26 cellular contexts compared by ENCODE assay signal in the genomic region with DNA sequence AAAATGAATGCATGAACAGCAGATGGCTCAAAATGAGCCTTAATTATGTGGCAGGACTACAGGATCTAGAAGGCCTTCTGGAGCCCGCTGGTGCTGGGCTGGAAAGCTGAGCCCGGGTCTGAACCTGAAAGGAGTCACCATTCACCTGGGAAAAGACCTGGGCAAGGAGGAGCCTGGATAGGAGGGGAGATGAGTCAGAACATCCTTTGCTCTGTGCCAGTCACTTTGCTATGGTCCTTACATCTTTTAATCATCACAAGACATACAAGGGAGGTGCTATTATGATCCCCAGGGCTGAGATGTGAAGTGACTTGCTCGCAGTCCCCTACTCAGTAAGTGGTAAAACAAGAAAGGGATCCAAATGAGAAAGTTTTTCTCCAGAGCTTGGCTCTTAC. TPM values are rescaled to one million over a fixed set of nuclear protein-coding genes. Genes with fewer than 3 reads are reported as not detected.
A peak's percentile ranks its signal among the peaks of the same experiment; 100 is the strongest.
DNase-seq lines count a peak whose midpoint lies in the region; ATAC-seq and TF ChIP-seq lines count a peak whose summit lies in the region.
"Had no signal": no experiment of that assay in that cellular context is flagged by ENCODE, and none has a peak within 500 bp of the region (broad histone marks: within the 10 kb centered on the region; RNA-seq: fewer than 3 reads in every experiment).

No MANE protein-coding gene starts in this region.

- H3K4me1 ChIP-seq in mammary epithelial cell (ENCODE audit: insufficient read depth, low read length) (peaks cover 4% of the 10 kb centered on the region), breast epithelium (no peaks in the 10 kb centered on the region)

- H3K9me3 ChIP-seq in mammary epithelial cell (replicated peaks; ENCODE audit: insufficient read depth, low read length) (no peaks in the 10 kb centered on the region), breast epithelium (no peaks in the 10 kb centered on the region)
- H3K9me3 ChIP-seq: A549, BE2C had no signal

- H3K27me3 Mint-ChIP-seq in activated CD8-positive, alpha-beta memory T cell treated with anti-CD3 and anti-CD28 coated beads, Interleukin-2, amount 10 ng/mL, durations not matched to agents 7 days and 5 days, result peaks cover 9% of the 10 kb centered on the region

- no peak overlapping the region for H2AFZ ChIP-seq in mammary epithelial cell (ENCODE audit: low read depth, low read length)
- H2AFZ ChIP-seq: GM23248 had no signal

- dilution Hi-C loops in mammary epithelial cell (cut with HindIII; ENCODE audit: low sequenced_read_pairs), result no loop called here

- TF ChIP-seq CTCF in mammary epithelial cell (conservative IDR thresholded peaks at IDR 0.05 in 1 of 2, IDR thresholded peaks at IDR 0.05 in 1 of 2; ENCODE audit: extremely low read depth in 1 of 2, insufficient read depth in 1 of 2, low read depth in 1 of 2, low read length in 2 of 2) (no peak), breast epithelium (IDR thresholded peaks at IDR 0.05) (no peak), RWPE1 (conservative IDR thresholded peaks at IDR 0.05; ENCODE audit: low read depth) (no peak), epithelial cell of esophagus (IDR thresholded peaks at IDR 0.05; ENCODE audit: insufficient read depth, low read depth, low read length, missing control alignments) (no peak)

- POLR2A ChIA-PET in RWPE1 (lab: Yijun Ruan, JAX; ENCODE audit: low non-redundant PET), result no interaction called here

- no peak for TF ChIP-seq POLR2A in breast epithelium (IDR thresholded peaks at IDR 0.05)

- no peak for ATAC-seq in activated CD8-positive, alpha-beta memory T cell treated with anti-CD3 and anti-CD28 coated beads, Interleukin-2, amount 10 ng/mL, durations not matched to agents 7 days and 5 days
- ATAC-seq in HG02610 (IDR thresholded peaks at IDR 0.05; ENCODE audit: unreplicated experiment), result no peak
- ATAC-seq: A549, GM12878 had no signal

- H3K27ac Mint-ChIP-seq in activated CD8-positive, alpha-beta memory T cell treated with anti-CD3 and anti-CD28 coated beads, Interleukin-2, amount 10 ng/mL, durations not matched to agents 7 days and 5 days, result no peak overlapping the region
- H3K27ac Mint-ChIP-seq: CD14-positive monocyte; CD4-positive, alpha-beta T cell had no signal

- H3K9ac ChIP-seq in mammary epithelial cell (ENCODE audit: insufficient read depth, low read length), result no peak overlapping the region
- H3K9ac ChIP-seq: BLaER1 treated with 17β-estradiol and CSF1 and Interleukin-3, amounts not matched to agents 10 nM and 100 nM; GM23248 had no signal

- in situ Hi-C loops in mammary epithelial cell (cut with MboI; ENCODE audit: low sequenced_read_pairs in 2 of 2), result loop anchor here (10.0 to 25.0 kb wide), 3 partner anchors 91 to 1013 kb away; no protein-coding TSS in a partner anchor

- H3K4me2 ChIP-seq in mammary epithelial cell (ENCODE audit: insufficient read depth, low read depth, low read length), result no peak overlapping the region
- H3K4me2 ChIP-seq: A549; BLaER1 treated with 17β-estradiol and CSF1 and Interleukin-3, amounts not matched to agents 10 nM and 100 nM had no signal

- H3K27me3 ChIP-seq in mammary epithelial cell (ENCODE audit: insufficient read depth, low read length), result peaks cover 4% of the 10 kb centered on the region
- peaks cover 0 to 17% of the 10 kb centered on the region in 2 donors for H3K27me3 ChIP-seq in breast epithelium
- H3K27me3 ChIP-seq: BE2C; BLaER1 treated with 17β-estradiol and CSF1 and Interleukin-3, amounts not matched to agents 10 nM and 100 nM had no signal

- intact Hi-C loops in mammary epithelial cell (cut with micrococcal nuclease) (no loop called here), breast epithelium (cut with DNase I; ENCODE audit: low total_unique reads) (no loop called here), posterior vena cava (cut with DNase I) (no loop called here)

- no peak overlapping the region for H3K4me3 ChIP-seq in mammary epithelial cell (replicated peaks in 1 of 3; ENCODE audit: insufficient read depth in 1 of 3, low read depth in 2 of 3, low read length in 3 of 3)
- H3K4me3 ChIP-seq in breast epithelium, result no peak overlapping the region
- no peak overlapping the region for H3K4me3 ChIP-seq in epithelial cell of esophagus (ENCODE audit: low read length)
- H3K4me3 ChIP-seq: A549; BLaER1 treated with 17β-estradiol and CSF1 and Interleukin-3, amounts not matched to agents 10 nM and 100 nM; GM12878; GM23248 had no signal

- no TSS peak for BruUV-seq in mammary epithelial cell (replicated peaks; lab: Mats Ljungman, UMichigan)

- no peaks in the 10 kb centered on the region for H3K36me3 Mint-ChIP-seq in activated CD8-positive, alpha-beta memory T cell treated with anti-CD3 and anti-CD28 coated beads, Interleukin-2, amount 10 ng/mL, durations not matched to agents 7 days and 5 days
- H3K36me3 Mint-ChIP-seq: CD14-positive monocyte had no signal

- 74% methylated on average over 3 of the region's 3 CpGs for WGBS in mammary epithelial cell (ENCODE audit: low coverage, missing lambda C conversion rate)

- no peaks in the 10 kb centered on the region for H3K4me1 Mint-ChIP-seq in activated CD8-positive, alpha-beta memory T cell treated with anti-CD3 and anti-CD28 coated beads, Interleukin-2, amount 10 ng/mL, durations not matched to agents 7 days and 5 days

- H3K36me3 ChIP-seq in mammary epithelial cell (ENCODE audit: insufficient read depth, low read length), result no peaks in the 10 kb centered on the region
- H3K36me3 ChIP-seq in breast epithelium, result no peaks in the 10 kb centered on the region
- H3K36me3 ChIP-seq: BE2C; BLaER1 treated with 17β-estradiol and CSF1 and Interleukin-3, amounts not matched to agents 10 nM and 100 nM had no signal

- H3K79me2 ChIP-seq in mammary epithelial cell (ENCODE audit: insufficient read depth, low read length), result no peaks in the 10 kb centered on the region

- CTCF ChIA-PET in mammary epithelial cell (lab: Charles Lee; ENCODE audit: low non-redundant PET), result interaction anchor here (0.5 kb wide), 1 partner anchor 98 kb away, joined by 3 read pairs; no protein-coding TSS in a partner anchor
- CTCF ChIA-PET in RWPE1 (lab: Yijun Ruan, JAX), result interaction anchor here (1.0 kb wide), 1 partner anchor 8 kb away, joined by 3 read pairs; no protein-coding TSS in a partner anchor
- CTCF ChIA-PET in activated CD8-positive, alpha-beta memory T cell treated with anti-CD3 and anti-CD28 coated beads, Interleukin-2, amount 10 ng/mL, durations not matched to agents 7 days and 5 days (lab: Charles Lee), result no interaction called here

- DNase-seq in mammary epithelial cell (peak; percentile 18), breast epithelium (ENCODE audit: low spot score in 2 of 2) (no peak), RWPE1 (ENCODE audit: low spot score) (peak; percentile 32), epithelial cell of esophagus (ENCODE audit: low read depth) (peak; percentile 56), posterior vena cava (ENCODE audit: low spot score) (peak; percentile 3), hippocampal formation (lab: John Stamatoyannopoulos, UW) (no peak)
- DNase-seq in activated CD8-positive, alpha-beta memory T cell treated with anti-CD3 and anti-CD28 coated beads, Interleukin-2, amount 10 ng/mL, durations not matched to agents 7 days and 5 days, result no peak
- DNase-seq: 8988T; ACHN; AML-193; BE2C; Calu3; CD4-positive, alpha-beta T cell; COR-L47; DMS79; EL; GDM1; GM23248; H7; HCEC 1CT had no signal

- H3K9me3 Mint-ChIP-seq in activated CD8-positive, alpha-beta memory T cell treated with anti-CD3 and anti-CD28 coated beads, Interleukin-2, amount 10 ng/mL, durations not matched to agents 7 days and 5 days (ENCODE audit: low read depth), result no peaks in the 10 kb centered on the region
- H3K9me3 Mint-ChIP-seq: CD4-positive, alpha-beta T cell had no signal

- no peaks in the 10 kb centered on the region for H4K20me1 ChIP-seq in mammary epithelial cell (ENCODE audit: insufficient read depth, low read length)
- H4K20me1 ChIP-seq: BLaER1 treated with 17β-estradiol and CSF1 and Interleukin-3, amounts not matched to agents 10 nM and 100 nM had no signal

- H3K27ac ChIP-seq in mammary epithelial cell (ENCODE audit: insufficient read depth, low read depth, low read length) (no peak overlapping the region), breast epithelium (no peak overlapping the region), RWPE1 (no peak overlapping the region)
- H3K27ac ChIP-seq: BLaER1 treated with 17β-estradiol and CSF1 and Interleukin-3, amounts not matched to agents 10 nM and 100 nM; GM23248 had no signal

- no peak overlapping the region for H3K4me3 Mint-ChIP-seq in activated CD8-positive, alpha-beta memory T cell treated with anti-CD3 and anti-CD28 coated beads, Interleukin-2, amount 10 ng/mL, durations not matched to agents 7 days and 5 days
- H3K4me3 Mint-ChIP-seq: CD14-positive monocyte; CD4-positive, alpha-beta T cell had no signal

RNA-seq across cellular contexts. Expression of gene SLC18A2, which starts 16.9 kb away (rescaled TPM):
- total RNA-seq in mammary epithelial cell (under 1 TPM in 1 of 2 donors, not detected in 1; under 0.01 TPM), breast epithelium (1 to 10 TPM in 1 of 3 donors, under 1 TPM in 1, not detected in 1; 0.73 to 2.1 TPM), posterior vena cava (1 to 10 TPM in 1 of 2 donors, under 1 TPM in 1; 0.81 to 2.7 TPM)
- not detected for polyA plus RNA-seq in mammary epithelial cell
- polyA minus RNA-seq in mammary epithelial cell, result not detected
- total RNA-seq in activated CD8-positive, alpha-beta memory T cell treated with anti-CD3 and anti-CD28 coated beads, Interleukin-2, amount 10 ng/mL, durations not matched to agents 7 days and 5 days, result not detected
- total RNA-seq: Calu3, GM23248 had no signal

RNA-seq across cellular contexts. Expression of gene KCNK18, which starts 26.7 kb away (rescaled TPM):
- total RNA-seq in mammary epithelial cell, result not detected
- not detected for polyA plus RNA-seq in mammary epithelial cell
- polyA minus RNA-seq in mammary epithelial cell, result not detected
- total RNA-seq in breast epithelium, result not detected
- total RNA-seq in posterior vena cava, result not detected
- total RNA-seq in activated CD8-positive, alpha-beta memory T cell treated with anti-CD3 and anti-CD28 coated beads, Interleukin-2, amount 10 ng/mL, durations not matched to agents 7 days and 5 days, result not detected
- total RNA-seq: Calu3; CD4-positive, alpha-beta T cell; GM12878; GM23248; H1; H7 had no signal
- polyA plus RNA-seq: A549, CD14-positive monocyte, GM12878, GM23248, H1 had no signal

Comparison
In these comparisons a context has a peak if more than half of its experiments do, and no peak if none do; other contexts are left out.
1. DNase-seq: peak in mammary epithelial cell (single experiment), RWPE1 (single experiment), epithelial cell of esophagus (single experiment) and posterior vena cava (single experiment); none in breast epithelium (0 of 2), hippocampal formation (0 of 2) and activated CD8-positive, alpha-beta memory T cell treated with anti-CD3 and anti-CD28 coated beads, Interleukin-2, amount 10 ng/mL, durations not matched to agents 7 days and 5 days (single experiment).